Comparison of ENCODE assay signal across 1 cellular context in genomic region chr16:68448360-68448970, GRCh38.
TF ChIP-seq lines count a peak whose summit lies in the region.

Gene SMPD3 (minus strand): TSS chr16:68448508. CDS start chr16:68372181, 76,327 bp downstream.

TF ChIP-seq in HepG2, 621 proteins besides CTCF, POLR2A, EP300 and RAD21 (continued from another document and continues in another):
- TF ChIP-seq, protein P1, sequence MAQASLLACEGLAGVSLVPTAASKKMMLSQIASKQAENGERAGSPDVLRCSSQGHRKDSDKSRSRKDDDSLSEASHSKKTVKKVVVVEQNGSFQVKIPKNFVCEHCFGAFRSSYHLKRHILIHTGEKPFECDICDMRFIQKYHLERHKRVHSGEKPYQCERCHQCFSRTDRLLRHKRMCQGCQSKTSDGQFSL (CRISPR knock-in tag; IDR thresholded peaks at IDR 0.05), result 0 out of 2 replicates have a peak, but pooled peaks have one; percentile 43
- TF ChIP-seq, protein P2, sequence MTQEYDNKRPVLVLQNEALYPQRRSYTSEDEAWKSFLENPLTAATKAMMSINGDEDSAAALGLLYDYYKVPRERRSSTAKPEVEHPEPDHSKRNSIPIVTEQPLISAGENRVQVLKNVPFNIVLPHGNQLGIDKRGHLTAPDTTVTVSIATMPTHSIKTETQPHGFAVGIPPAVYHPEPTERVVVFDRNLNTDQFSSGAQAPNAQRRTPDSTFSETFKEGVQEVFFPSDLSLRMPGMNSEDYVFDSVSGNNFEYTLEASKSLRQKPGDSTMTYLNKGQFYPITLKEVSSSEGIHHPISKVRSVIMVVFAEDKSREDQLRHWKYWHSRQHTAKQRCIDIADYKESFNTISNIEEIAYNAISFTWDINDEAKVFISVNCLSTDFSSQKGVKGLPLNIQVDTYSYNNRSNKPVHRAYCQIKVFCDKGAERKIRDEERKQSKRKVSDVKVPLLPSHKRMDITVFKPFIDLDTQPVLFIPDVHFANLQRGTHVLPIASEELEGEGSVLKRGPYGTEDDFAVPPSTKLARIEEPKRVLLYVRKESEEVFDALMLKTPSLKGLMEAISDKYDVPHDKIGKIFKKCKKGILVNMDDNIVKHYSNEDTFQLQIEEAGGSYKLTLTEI (CRISPR knock-in tag; conservative IDR thresholded peaks at IDR 0.05), result no peak
- TF ChIP-seq, protein P3, sequence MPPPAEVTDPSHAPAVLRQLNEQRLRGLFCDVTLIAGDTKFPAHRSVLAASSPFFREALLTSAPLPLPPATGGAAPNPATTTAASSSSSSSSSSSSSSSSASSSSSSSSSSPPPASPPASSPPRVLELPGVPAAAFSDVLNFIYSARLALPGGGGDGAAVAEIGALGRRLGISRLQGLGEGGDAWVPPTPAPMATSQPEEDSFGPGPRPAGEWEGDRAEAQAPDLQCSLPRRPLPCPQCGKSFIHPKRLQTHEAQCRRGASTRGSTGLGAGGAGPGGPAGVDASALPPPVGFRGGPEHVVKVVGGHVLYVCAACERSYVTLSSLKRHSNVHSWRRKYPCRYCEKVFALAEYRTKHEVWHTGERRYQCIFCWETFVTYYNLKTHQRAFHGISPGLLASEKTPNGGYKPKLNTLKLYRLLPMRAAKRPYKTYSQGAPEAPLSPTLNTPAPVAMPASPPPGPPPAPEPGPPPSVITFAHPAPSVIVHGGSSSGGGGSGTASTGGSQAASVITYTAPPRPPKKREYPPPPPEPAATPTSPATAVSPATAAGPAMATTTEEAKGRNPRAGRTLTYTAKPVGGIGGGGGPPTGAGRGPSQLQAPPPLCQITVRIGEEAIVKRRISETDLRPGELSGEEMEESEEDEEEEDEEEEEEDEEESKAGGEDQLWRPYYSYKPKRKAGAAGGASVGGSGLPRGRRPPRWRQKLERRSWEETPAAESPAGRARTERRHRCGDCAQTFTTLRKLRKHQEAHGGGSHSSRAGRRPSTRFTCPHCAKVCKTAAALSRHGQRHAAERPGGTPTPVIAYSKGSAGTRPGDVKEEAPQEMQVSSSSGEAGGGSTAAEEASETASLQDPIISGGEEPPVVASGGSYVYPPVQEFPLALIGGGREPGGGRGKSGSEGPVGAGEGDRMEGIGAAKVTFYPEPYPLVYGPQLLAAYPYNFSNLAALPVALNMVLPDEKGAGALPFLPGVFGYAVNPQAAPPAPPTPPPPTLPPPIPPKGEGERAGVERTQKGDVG (CRISPR knock-in tag; IDR thresholded peaks at IDR 0.05; ENCODE audit: borderline replicate concordance), result no peak
- peak; percentile 76; the same call in 1 of the 2 replicates for TF ChIP-seq ZZZ3 (CRISPR knock-in tag; IDR thresholded peaks at IDR 0.05; ENCODE audit: borderline replicate concordance)
- TF ChIP-seq, protein P4, sequence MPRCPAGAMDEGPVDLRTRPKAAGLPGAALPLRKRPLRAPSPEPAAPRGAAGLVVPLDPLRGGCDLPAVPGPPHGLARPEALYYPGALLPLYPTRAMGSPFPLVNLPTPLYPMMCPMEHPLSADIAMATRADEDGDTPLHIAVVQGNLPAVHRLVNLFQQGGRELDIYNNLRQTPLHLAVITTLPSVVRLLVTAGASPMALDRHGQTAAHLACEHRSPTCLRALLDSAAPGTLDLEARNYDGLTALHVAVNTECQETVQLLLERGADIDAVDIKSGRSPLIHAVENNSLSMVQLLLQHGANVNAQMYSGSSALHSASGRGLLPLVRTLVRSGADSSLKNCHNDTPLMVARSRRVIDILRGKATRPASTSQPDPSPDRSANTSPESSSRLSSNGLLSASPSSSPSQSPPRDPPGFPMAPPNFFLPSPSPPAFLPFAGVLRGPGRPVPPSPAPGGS (CRISPR knock-in tag; IDR thresholded peaks at IDR 0.05), result no peak
- TF ChIP-seq HMGXB3 (CRISPR knock-in tag; IDR thresholded peaks at IDR 0.05; ENCODE audit: borderline replicate concordance), result 0 out of 2 replicates have a peak, but pooled peaks have one; percentile 63
- no peak for TF ChIP-seq SMARCE1 (IDR thresholded peaks at IDR 0.05; ENCODE audit: borderline replicate concordance)
- 0 out of 4 replicates have a peak, but pooled peaks of 1 of the 2 experiments have one; percentile 24 for TF ChIP-seq HMGXB4 (CRISPR knock-in tag; IDR thresholded peaks at IDR 0.05; ENCODE audit: borderline replicate concordance in 1 of 2, low read depth in 1 of 2)
- TF ChIP-seq, protein P5, sequence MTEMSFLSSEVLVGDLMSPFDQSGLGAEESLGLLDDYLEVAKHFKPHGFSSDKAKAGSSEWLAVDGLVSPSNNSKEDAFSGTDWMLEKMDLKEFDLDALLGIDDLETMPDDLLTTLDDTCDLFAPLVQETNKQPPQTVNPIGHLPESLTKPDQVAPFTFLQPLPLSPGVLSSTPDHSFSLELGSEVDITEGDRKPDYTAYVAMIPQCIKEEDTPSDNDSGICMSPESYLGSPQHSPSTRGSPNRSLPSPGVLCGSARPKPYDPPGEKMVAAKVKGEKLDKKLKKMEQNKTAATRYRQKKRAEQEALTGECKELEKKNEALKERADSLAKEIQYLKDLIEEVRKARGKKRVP (CRISPR knock-in tag; IDR thresholded peaks at IDR 0.05), result no peak
- TF ChIP-seq ZFP82 (CRISPR knock-in tag; IDR thresholded peaks at IDR 0.05; ENCODE audit: borderline replicate concordance), result no peak
- TF ChIP-seq ZNF282 (IDR thresholded peaks at IDR 0.05; ENCODE audit: partially characterized antibody), result no peak
- peak; percentile 89 for TF ChIP-seq ZNF543 (CRISPR knock-in tag; IDR thresholded peaks at IDR 0.05)
- no peak for TF ChIP-seq CHCHD3 (CRISPR knock-in tag; IDR thresholded peaks at IDR 0.05)
- peak; percentile 93; the same call in 1 of the 2 replicates for TF ChIP-seq EHMT2 (IDR thresholded peaks at IDR 0.05; ENCODE audit: borderline replicate concordance, low read depth, low read length)
- TF ChIP-seq NFKBIZ (CRISPR knock-in tag; IDR thresholded peaks at IDR 0.05), result peak; percentile 35; the same call in 1 of the 2 replicates
- no peak for TF ChIP-seq NONO (IDR thresholded peaks at IDR 0.05)
- TF ChIP-seq NONO (CRISPR knock-in tag; conservative IDR thresholded peaks at IDR 0.05), result peak; percentile 73
- TF ChIP-seq MTF1 (CRISPR knock-in tag; IDR thresholded peaks at IDR 0.05), result peak; percentile 79; the same call in 1 of the 2 replicates
- TF ChIP-seq ZBTB42 (CRISPR knock-in tag; IDR thresholded peaks at IDR 0.05), result no peak
- no peak for TF ChIP-seq TOPORS (CRISPR knock-in tag; IDR thresholded peaks at IDR 0.05)
- TF ChIP-seq, protein P6, sequence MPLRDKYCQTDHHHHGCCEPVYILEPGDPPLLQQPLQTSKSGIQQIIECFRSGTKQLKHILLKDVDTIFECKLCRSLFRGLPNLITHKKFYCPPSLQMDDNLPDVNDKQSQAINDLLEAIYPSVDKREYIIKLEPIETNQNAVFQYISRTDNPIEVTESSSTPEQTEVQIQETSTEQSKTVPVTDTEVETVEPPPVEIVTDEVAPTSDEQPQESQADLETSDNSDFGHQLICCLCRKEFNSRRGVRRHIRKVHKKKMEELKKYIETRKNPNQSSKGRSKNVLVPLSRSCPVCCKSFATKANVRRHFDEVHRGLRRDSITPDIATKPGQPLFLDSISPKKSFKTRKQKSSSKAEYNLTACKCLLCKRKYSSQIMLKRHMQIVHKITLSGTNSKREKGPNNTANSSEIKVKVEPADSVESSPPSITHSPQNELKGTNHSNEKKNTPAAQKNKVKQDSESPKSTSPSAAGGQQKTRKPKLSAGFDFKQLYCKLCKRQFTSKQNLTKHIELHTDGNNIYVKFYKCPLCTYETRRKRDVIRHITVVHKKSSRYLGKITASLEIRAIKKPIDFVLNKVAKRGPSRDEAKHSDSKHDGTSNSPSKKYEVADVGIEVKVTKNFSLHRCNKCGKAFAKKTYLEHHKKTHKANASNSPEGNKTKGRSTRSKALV (CRISPR knock-in tag; IDR thresholded peaks at IDR 0.05), result peak; percentile 71; the same call in 1 of the 2 replicates
- TF ChIP-seq, protein P7, sequence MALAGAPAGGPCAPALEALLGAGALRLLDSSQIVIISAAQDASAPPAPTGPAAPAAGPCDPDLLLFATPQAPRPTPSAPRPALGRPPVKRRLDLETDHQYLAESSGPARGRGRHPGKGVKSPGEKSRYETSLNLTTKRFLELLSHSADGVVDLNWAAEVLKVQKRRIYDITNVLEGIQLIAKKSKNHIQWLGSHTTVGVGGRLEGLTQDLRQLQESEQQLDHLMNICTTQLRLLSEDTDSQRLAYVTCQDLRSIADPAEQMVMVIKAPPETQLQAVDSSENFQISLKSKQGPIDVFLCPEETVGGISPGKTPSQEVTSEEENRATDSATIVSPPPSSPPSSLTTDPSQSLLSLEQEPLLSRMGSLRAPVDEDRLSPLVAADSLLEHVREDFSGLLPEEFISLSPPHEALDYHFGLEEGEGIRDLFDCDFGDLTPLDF (CRISPR knock-in tag; IDR thresholded peaks at IDR 0.05), result peak; percentile 84
- TF ChIP-seq ZIK1 (CRISPR knock-in tag; IDR thresholded peaks at IDR 0.05; ENCODE audit: borderline replicate concordance, low read depth), result peak; percentile 87; the same call in 1 of the 2 replicates
- TF ChIP-seq, protein P8, sequence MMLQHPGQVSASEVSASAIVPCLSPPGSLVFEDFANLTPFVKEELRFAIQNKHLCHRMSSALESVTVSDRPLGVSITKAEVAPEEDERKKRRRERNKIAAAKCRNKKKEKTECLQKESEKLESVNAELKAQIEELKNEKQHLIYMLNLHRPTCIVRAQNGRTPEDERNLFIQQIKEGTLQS (CRISPR knock-in tag; IDR thresholded peaks at IDR 0.05), result peak; percentile 23; the same call in 1 of the 2 replicates
- peak; percentile 68 for TF ChIP-seq GATAD1 (CRISPR knock-in tag; IDR thresholded peaks at IDR 0.05)
- no peak for TF ChIP-seq ZNF44 (CRISPR knock-in tag; IDR thresholded peaks at IDR 0.05)
- no peak for TF ChIP-seq NFE2L2 (IDR thresholded peaks at IDR 0.05; ENCODE audit: low read length)
- no peak for TF ChIP-seq RBAK (CRISPR knock-in tag; IDR thresholded peaks at IDR 0.05)
- TF ChIP-seq MYC (CRISPR knock-in tag; IDR thresholded peaks at IDR 0.05; ENCODE audit: borderline replicate concordance), result peak; percentile 71
- TF ChIP-seq ZNF143 (CRISPR knock-in tag; IDR thresholded peaks at IDR 0.05), result peak; percentile 99
- TF ChIP-seq CBFB (CRISPR knock-in tag; IDR thresholded peaks at IDR 0.05), result peak; percentile 70; the same call in 1 of the 2 replicates
- 0 out of 2 replicates have a peak, but pooled peaks have one; percentile 28 for TF ChIP-seq FOXM1 (CRISPR knock-in tag; IDR thresholded peaks at IDR 0.05)
- peak; percentile 75 for TF ChIP-seq SP5 (CRISPR knock-in tag; IDR thresholded peaks at IDR 0.05; ENCODE audit: borderline replicate concordance, low read depth)
- no peak for TF ChIP-seq SOX13 (IDR thresholded peaks at IDR 0.05)
- peak in 1 of 2 experiments; percentile 20; a peak in 1 of 4 replicates for TF ChIP-seq SOX13 (CRISPR knock-in tag; conservative IDR thresholded peaks at IDR 0.05 in 1 of 2, IDR thresholded peaks at IDR 0.05 in 1 of 2)
- TF ChIP-seq, protein P9, sequence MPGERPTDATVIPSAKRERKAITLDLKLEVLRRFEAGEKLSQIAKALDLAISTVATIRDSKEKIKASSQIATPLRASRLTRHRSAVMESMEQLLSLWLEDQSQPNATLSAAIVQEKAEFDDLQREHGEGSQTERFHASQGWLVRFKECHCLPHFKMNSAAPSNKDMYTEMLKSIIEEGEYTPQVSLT (CRISPR knock-in tag; IDR thresholded peaks at IDR 0.05; ENCODE audit: borderline replicate concordance, low read depth), result no peak; the same call in 1 of the 2 replicates
- TF ChIP-seq CBX5 (CRISPR knock-in tag; IDR thresholded peaks at IDR 0.05; ENCODE audit: borderline replicate concordance), result peak; percentile 64; the same call in 1 of the 2 replicates
- peak; percentile 73; the same call in 1 of the 2 replicates for TF ChIP-seq IRF1 (CRISPR knock-in tag; IDR thresholded peaks at IDR 0.05; ENCODE audit: low read depth)
- no peak for TF ChIP-seq ZNF570 (CRISPR knock-in tag; IDR thresholded peaks at IDR 0.05; ENCODE audit: borderline replicate concordance)
- no peak for TF ChIP-seq ZC3H4 (CRISPR knock-in tag; IDR thresholded peaks at IDR 0.05; ENCODE audit: borderline replicate concordance)
